ENCODE assay signal across 1 cellular context in genomic region chr5:138091685-138092084, GRCh38.
TF ChIP-seq lines count a peak whose summit lies in the region.

No MANE protein-coding gene starts in this region.

TF ChIP-seq in GM23338, 12 proteins besides CTCF, POLR2A, EP300 and RAD21 (continued from another document):
- TF ChIP-seq, protein P1, sequence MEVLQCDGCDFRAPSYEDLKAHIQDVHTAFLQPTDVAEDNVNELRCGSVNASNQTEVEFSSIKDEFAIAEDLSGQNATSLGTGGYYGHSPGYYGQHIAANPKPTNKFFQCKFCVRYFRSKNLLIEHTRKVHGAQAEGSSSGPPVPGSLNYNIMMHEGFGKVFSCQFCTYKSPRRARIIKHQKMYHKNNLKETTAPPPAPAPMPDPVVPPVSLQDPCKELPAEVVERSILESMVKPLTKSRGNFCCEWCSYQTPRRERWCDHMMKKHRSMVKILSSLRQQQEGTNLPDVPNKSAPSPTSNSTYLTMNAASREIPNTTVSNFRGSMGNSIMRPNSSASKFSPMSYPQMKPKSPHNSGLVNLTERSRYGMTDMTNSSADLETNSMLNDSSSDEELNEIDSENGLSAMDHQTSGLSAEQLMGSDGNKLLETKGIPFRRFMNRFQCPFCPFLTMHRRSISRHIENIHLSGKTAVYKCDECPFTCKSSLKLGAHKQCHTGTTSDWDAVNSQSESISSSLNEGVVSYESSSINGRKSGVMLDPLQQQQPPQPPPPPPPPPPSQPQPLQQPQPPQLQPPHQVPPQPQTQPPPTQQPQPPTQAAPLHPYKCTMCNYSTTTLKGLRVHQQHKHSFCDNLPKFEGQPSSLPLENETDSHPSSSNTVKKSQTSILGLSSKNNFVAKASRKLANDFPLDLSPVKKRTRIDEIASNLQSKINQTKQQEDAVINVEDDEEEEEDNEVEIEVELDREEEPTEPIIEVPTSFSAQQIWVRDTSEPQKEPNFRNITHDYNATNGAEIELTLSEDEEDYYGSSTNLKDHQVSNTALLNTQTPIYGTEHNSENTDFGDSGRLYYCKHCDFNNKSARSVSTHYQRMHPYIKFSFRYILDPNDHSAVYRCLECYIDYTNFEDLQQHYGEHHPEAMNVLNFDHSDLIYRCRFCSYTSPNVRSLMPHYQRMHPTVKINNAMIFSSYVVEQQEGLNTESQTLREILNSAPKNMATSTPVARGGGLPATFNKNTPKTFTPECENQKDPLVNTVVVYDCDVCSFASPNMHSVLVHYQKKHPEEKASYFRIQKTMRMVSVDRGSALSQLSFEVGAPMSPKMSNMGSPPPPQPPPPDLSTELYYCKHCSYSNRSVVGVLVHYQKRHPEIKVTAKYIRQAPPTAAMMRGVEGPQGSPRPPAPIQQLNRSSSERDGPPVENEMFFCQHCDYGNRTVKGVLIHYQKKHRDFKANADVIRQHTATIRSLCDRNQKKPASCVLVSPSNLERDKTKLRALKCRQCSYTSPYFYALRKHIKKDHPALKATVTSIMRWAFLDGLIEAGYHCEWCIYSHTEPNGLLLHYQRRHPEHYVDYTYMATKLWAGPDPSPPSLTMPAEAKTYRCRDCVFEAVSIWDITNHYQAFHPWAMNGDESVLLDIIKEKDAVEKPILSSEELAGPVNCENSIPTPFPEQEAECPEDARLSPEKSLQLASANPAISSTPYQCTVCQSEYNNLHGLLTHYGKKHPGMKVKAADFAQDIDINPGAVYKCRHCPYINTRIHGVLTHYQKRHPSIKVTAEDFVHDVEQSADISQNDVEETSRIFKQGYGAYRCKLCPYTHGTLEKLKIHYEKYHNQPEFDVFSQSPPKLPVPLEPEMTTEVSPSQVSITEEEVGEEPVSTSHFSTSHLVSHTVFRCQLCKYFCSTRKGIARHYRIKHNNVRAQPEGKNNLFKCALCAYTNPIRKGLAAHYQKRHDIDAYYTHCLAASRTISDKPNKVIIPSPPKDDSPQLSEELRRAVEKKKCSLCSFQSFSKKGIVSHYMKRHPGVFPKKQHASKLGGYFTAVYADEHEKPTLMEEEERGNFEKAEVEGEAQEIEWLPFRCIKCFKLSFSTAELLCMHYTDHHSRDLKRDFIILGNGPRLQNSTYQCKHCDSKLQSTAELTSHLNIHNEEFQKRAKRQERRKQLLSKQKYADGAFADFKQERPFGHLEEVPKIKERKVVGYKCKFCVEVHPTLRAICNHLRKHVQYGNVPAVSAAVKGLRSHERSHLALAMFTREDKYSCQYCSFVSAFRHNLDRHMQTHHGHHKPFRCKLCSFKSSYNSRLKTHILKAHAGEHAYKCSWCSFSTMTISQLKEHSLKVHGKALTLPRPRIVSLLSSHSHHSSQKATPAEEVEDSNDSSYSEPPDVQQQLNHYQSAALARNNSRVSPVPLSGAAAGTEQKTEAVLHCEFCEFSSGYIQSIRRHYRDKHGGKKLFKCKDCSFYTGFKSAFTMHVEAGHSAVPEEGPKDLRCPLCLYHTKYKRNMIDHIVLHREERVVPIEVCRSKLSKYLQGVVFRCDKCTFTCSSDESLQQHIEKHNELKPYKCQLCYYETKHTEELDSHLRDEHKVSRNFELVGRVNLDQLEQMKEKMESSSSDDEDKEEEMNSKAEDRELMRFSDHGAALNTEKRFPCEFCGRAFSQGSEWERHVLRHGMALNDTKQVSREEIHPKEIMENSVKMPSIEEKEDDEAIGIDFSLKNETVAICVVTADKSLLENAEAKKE (CRISPR knock-in tag; IDR thresholded peaks at IDR 0.05) = no peak
